In genomic region chr10:62960416-62960815, GRCh38 we compare ENCODE assay signal across 20 cellular contexts.
"Had no signal": no experiment of that assay in that cellular context is flagged by ENCODE, and none has a peak within 500 bp of the region (broad histone marks: within the 10 kb centered on the region; RNA-seq: fewer than 3 reads in every experiment).

No MANE protein-coding gene starts in this region.

- H3K4me3 Mint-ChIP-seq: activated CD4-positive, alpha-beta memory T cell treated with anti-CD3 and anti-CD28 coated beads for 36 hours; activated CD4-positive, alpha-beta T cell treated with anti-CD3 and anti-CD28 coated beads for 36 hours; activated naive CD8-positive, alpha-beta T cell; brain; effector memory CD8-positive, alpha-beta T cell; naive thymus-derived CD8-positive, alpha-beta T cell had no signal

- H3K9me3 Mint-ChIP-seq: activated CD4-positive, alpha-beta memory T cell treated with anti-CD3 and anti-CD28 coated beads for 36 hours; effector memory CD8-positive, alpha-beta T cell had no signal

- H3K27me3 ChIP-seq: gastroesophageal sphincter, transverse colon had no signal

- DNase-seq: activated CD4-positive, alpha-beta memory T cell treated with anti-CD3 and anti-CD28 coated beads for 36 hours; activated CD4-positive, alpha-beta T cell treated with anti-CD3 and anti-CD28 coated beads for 36 hours; activated effector memory CD4-positive, alpha-beta T cell treated with anti-CD3 and anti-CD28 coated beads, Interleukin-2, amount 50 U/mL, for 16 hours; activated T-cell treated with anti-CD3 and anti-CD28 coated beads, Interleukin-2, amount 50 U/mL, for 48 hours; amniotic stem cell; effector memory CD8-positive, alpha-beta T cell; islet precursor cell; mucosa of descending colon; naive thymus-derived CD8-positive, alpha-beta T cell; right cardiac atrium; small intestine; stimulated activated CD4-positive, alpha-beta T cell treated with anti-CD3 and anti-CD28 coated beads, Interleukin-4, amount 100 ng/mL, for 4 hours; stimulated activated CD8-positive, alpha-beta memory T cell treated with anti-CD3 and anti-CD28 coated beads, Interleukin-4, amount 100 ng/mL, for 48 hours; stimulated activated naive CD8-positive, alpha-beta T cell treated with anti-CD3 and anti-CD28 coated beads, Interleukin-15, Interleukin-2, amounts not matched to agents 100 U/mL and 50 U/mL, for 24 hours; T-helper 1 cell; transverse colon had no signal

- H3K4me1 ChIP-seq: gastroesophageal sphincter, transverse colon had no signal

- H3K9me3 ChIP-seq: mucosa of descending colon, transverse colon had no signal

- H3K4me3 ChIP-seq: gastroesophageal sphincter, mucosa of descending colon, transverse colon had no signal

- H3K27ac ChIP-seq: epithelial cell of prostate, gastroesophageal sphincter, transverse colon had no signal

- H3K36me3 ChIP-seq: gastroesophageal sphincter, transverse colon had no signal

- H3K27ac Mint-ChIP-seq: activated CD4-positive, alpha-beta memory T cell treated with anti-CD3 and anti-CD28 coated beads for 36 hours; activated CD4-positive, alpha-beta T cell treated with anti-CD3 and anti-CD28 coated beads for 36 hours; activated naive CD8-positive, alpha-beta T cell; brain; effector memory CD8-positive, alpha-beta T cell; naive thymus-derived CD8-positive, alpha-beta T cell had no signal

- H3K36me3 Mint-ChIP-seq: activated CD4-positive, alpha-beta memory T cell treated with anti-CD3 and anti-CD28 coated beads for 36 hours; activated naive CD8-positive, alpha-beta T cell; brain; naive thymus-derived CD8-positive, alpha-beta T cell had no signal

- H3K4me1 Mint-ChIP-seq: activated CD4-positive, alpha-beta T cell treated with anti-CD3 and anti-CD28 coated beads for 36 hours; naive thymus-derived CD8-positive, alpha-beta T cell had no signal

- ATAC-seq: activated CD4-positive, alpha-beta T cell treated with anti-CD3 and anti-CD28 coated beads for 36 hours; effector memory CD8-positive, alpha-beta T cell; gastroesophageal sphincter; mucosa of descending colon; naive thymus-derived CD8-positive, alpha-beta T cell; right cardiac atrium; stimulated activated naive CD8-positive, alpha-beta T cell treated with anti-CD3 and anti-CD28 coated beads, Interleukin-15, Interleukin-2, amounts not matched to agents 100 U/mL and 50 U/mL, for 24 hours had no signal
